In the genomic region with DNA sequence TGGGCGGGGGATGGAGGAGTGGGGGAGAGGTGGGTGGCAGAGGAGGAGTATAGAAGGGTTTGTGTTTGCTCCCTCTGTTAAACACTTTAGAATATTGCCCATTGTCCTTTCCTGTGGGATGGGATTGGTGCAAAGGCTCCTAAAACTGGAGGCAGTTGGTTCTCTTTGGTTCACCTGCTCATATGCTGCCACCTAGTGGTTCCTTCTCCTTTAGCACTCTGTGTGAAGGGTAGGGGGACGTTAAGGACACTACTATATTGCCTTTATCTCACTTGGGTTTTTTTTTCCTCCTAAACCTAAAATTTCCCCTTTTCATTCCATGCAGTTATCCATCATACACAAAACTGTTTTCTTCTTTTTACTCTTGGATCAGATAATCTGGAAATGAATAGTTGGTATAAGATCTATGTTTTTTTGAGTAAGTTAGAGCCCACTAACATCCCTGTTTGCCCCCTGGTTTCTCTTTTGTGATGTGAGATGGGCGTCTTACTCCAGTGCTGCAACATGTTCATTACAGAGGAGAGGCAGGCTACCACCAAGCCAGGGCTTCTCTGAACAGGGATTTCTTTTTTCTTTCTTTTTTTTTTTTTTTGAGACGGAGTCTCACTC, we compare ENCODE assay signal across 8 cellular contexts. TPM values are rescaled to one million over a fixed set of nuclear protein-coding genes. Genes with fewer than 3 reads are reported as not detected.
DNase-seq lines count a peak whose midpoint lies in the region; ATAC-seq and TF ChIP-seq lines count a peak whose summit lies in the region.

No MANE protein-coding gene starts in this region.

- H3K27me3 ChIP-seq in lung (ENCODE audit: control insufficient read depth, insufficient read depth), result no peaks in the 10 kb centered on the region

- DNase-seq in AG09309 (ENCODE audit: low read depth), result peak; percentile 18
- peak; percentile 57 for DNase-seq in GM20000 (ENCODE audit: low spot score)
- DNase-seq in NCI-H2196 (lab: John Stamatoyannopoulos, UW; ENCODE audit: unreplicated experiment), result peak; percentile 86
- peak; percentile 38 for DNase-seq in activated CD4-positive, CD25-positive, alpha-beta regulatory T cell treated with anti-CD3 and anti-CD28 coated beads, Interleukin-2, amount 50 U/mL, for 72 hours
- peak; percentile 46 for DNase-seq in effector CD4-positive, alpha-beta T cell
- peak; percentile 56 for DNase-seq in lung (ENCODE audit: low spot score)
- peak; percentile 31 to 48 for DNase-seq in stimulated activated naive CD8-positive, alpha-beta T cell treated with anti-CD3 and anti-CD28 coated beads, Interleukin-15, amount 100 ng/mL, for 72 hours

- H3K36me3 ChIP-seq in lung (ENCODE audit: control insufficient read depth in 2 of 2, insufficient read depth in 2 of 2, low read length in 2 of 2), result peaks cover 0 to 4% of the 10 kb centered on the region in 2 donors

- no peaks in the 10 kb centered on the region for H3K4me1 Mint-ChIP-seq in stimulated activated naive CD8-positive, alpha-beta T cell treated with anti-CD3 and anti-CD28 coated beads, Interleukin-15, amount 100 ng/mL, for 72 hours

- H3K4me3 ChIP-seq in AG09309 (ENCODE audit: control insufficient read depth, low read depth, low read length) (no peak overlapping the region), lung (no peak overlapping the region)

- ATAC-seq in lung (ENCODE audit: insufficient read depth, low FRiP score), result no peak
- peak; percentile 80 for ATAC-seq in stimulated activated naive CD8-positive, alpha-beta T cell treated with anti-CD3 and anti-CD28 coated beads, Interleukin-15, amount 100 ng/mL, for 72 hours
- ATAC-seq in GM18907 (IDR thresholded peaks at IDR 0.05; ENCODE audit: unreplicated experiment), result no peak

- no peaks in the 10 kb centered on the region for H3K27me3 Mint-ChIP-seq in stimulated activated naive CD8-positive, alpha-beta T cell treated with anti-CD3 and anti-CD28 coated beads, Interleukin-15, amount 100 ng/mL, for 72 hours

- WGBS in lung, 2 donors, result 51 to 52% methylated on average over 3 to 4 of the region's 4 CpGs

- H3K27ac Mint-ChIP-seq in stimulated activated naive CD8-positive, alpha-beta T cell treated with anti-CD3 and anti-CD28 coated beads, Interleukin-15, amount 100 ng/mL, for 72 hours, result peak overlapping the region in 1 of 2 donors; percentile 60

- TF ChIP-seq CTCF in AG09309 (IDR thresholded peaks at IDR 0.05; ENCODE audit: control insufficient read depth, insufficient read depth, low read depth, low read length, missing control alignments), result peak; percentile 86
- TF ChIP-seq CTCF in GM20000 (IDR thresholded peaks at IDR 0.05; ENCODE audit: extremely low read depth, missing control alignments), result peak; percentile 41
- TF ChIP-seq CTCF in lung (IDR thresholded peaks at IDR 0.05; ENCODE audit: control extremely low read depth, extremely low read depth), result peak; percentile 88

- no peaks in the 10 kb centered on the region for H3K9me3 ChIP-seq in lung (ENCODE audit: control insufficient read depth in 2 of 2, insufficient read depth in 1 of 2, low read length in 1 of 2)

- no peak overlapping the region for H3K27ac ChIP-seq in lung (ENCODE audit: low read depth in 1 of 2, low read length in 1 of 2)

- H3K4me1 ChIP-seq in lung (ENCODE audit: control insufficient read depth in 2 of 2, insufficient read depth in 2 of 2, low read length in 2 of 2), result no peaks in the 10 kb centered on the region

- H3K9me3 Mint-ChIP-seq in stimulated activated naive CD8-positive, alpha-beta T cell treated with anti-CD3 and anti-CD28 coated beads, Interleukin-15, amount 100 ng/mL, for 72 hours, result no peaks in the 10 kb centered on the region

- no peak overlapping the region for H3K4me3 Mint-ChIP-seq in stimulated activated naive CD8-positive, alpha-beta T cell treated with anti-CD3 and anti-CD28 coated beads, Interleukin-15, amount 100 ng/mL, for 72 hours

RNA-seq across cellular contexts. Expression of a gene that starts 23.8 kb away (rescaled TPM):
- total RNA-seq in lung, result 10 to 100 TPM; 11.4 to 24.8 TPM
- 10 to 100 TPM; 13.5 to 31.0 TPM for polyA plus RNA-seq in lung

RNA-seq across cellular contexts. Expression of a gene that starts 30.0 kb away (rescaled TPM):
- total RNA-seq in lung, result 10 to 100 TPM; 28.2 to 43.2 TPM
- 10 to 100 TPM; 17.6 to 29.7 TPM for polyA plus RNA-seq in lung

Comparison
In these comparisons a context has a peak if more than half of its experiments do, and no peak if none do; other contexts are left out.
1. DNase-seq: peak in every context shown above with its lines; median percentile 86 in NCI-H2196; 57 in GM20000; 56 in lung; 46 in effector CD4-positive, alpha-beta T cell; 40 in stimulated activated naive CD8-positive, alpha-beta T cell treated with anti-CD3 and anti-CD28 coated beads, Interleukin-15, amount 100 ng/mL, for 72 hours; 38 in activated CD4-positive, CD25-positive, alpha-beta regulatory T cell treated with anti-CD3 and anti-CD28 coated beads, Interleukin-2, amount 50 U/mL, for 72 hours; 18 in AG09309.